Comparison of ENCODE assay signal across 8 cellular contexts in genomic region chr14:45253754-45254300, GRCh38. TPM values are rescaled to one million over a fixed set of nuclear protein-coding genes. Genes with fewer than 3 reads are reported as not detected.
DNase-seq lines count a peak whose midpoint lies in the region; ATAC-seq and TF ChIP-seq lines count a peak whose summit lies in the region.

No MANE protein-coding gene starts in this region.

- TF ChIP-seq EP300 in gastroesophageal sphincter (IDR thresholded peaks at IDR 0.05): no peak

- POLR2A ChIA-PET in activated CD8-positive, alpha-beta T cell treated with anti-CD3 and anti-CD28 coated beads for 36 hours (lab: Charles Lee): interaction anchor here (0.6 to 2.7 kb wide), 5 partner anchors 30 to 1701 kb away, joined by 3 to 7 read pairs (median 3); partner anchors contain the start of gene FKBP3

- peaks cover 31% of the 10 kb centered on the region for H3K4me1 Mint-ChIP-seq in activated naive CD4-positive, alpha-beta T cell treated with anti-CD3 and anti-CD28 coated beads, Interleukin-2, amount 10 ng/mL, durations not matched to agents 7 days and 5 days
- peaks cover 24% of the 10 kb centered on the region for H3K4me1 Mint-ChIP-seq in activated CD8-positive, alpha-beta T cell treated with anti-CD3 and anti-CD28 coated beads for 36 hours (ENCODE audit: low read depth)

- H3K27ac ChIP-seq in gastroesophageal sphincter (peak overlapping the region; percentile 70 to 92 (median 91)), parathyroid adenoma (peak overlapping the region; percentile 90)

- peak overlapping the region; percentile 90 for H3K4me3 Mint-ChIP-seq in activated naive CD4-positive, alpha-beta T cell treated with anti-CD3 and anti-CD28 coated beads, Interleukin-2, amount 10 ng/mL, durations not matched to agents 7 days and 5 days
- peak overlapping the region; percentile 91 for H3K4me3 Mint-ChIP-seq in activated CD8-positive, alpha-beta T cell treated with anti-CD3 and anti-CD28 coated beads for 36 hours

- CTCF ChIA-PET in activated naive CD4-positive, alpha-beta T cell treated with anti-CD3 and anti-CD28 coated beads, Interleukin-2, amount 10 ng/mL, durations not matched to agents 7 days and 5 days (lab: Charles Lee): interaction anchor here (1.0 to 2.2 kb wide), 3 partner anchors 23 to 292 kb away, joined by 4 to 7 read pairs (median 5); partner anchors contain the start of genes FANCM, KLHL28 and TOGARAM1
- CTCF ChIA-PET in activated CD8-positive, alpha-beta T cell treated with anti-CD3 and anti-CD28 coated beads for 36 hours (lab: Charles Lee): interaction anchor here (0.7 to 4.0 kb wide), 9 partner anchors 8 to 60 kb away, joined by 3 to 20 read pairs (median 4); no protein-coding TSS in a partner anchor

- no peak for ATAC-seq in activated CD8-positive, alpha-beta T cell treated with anti-CD3 and anti-CD28 coated beads for 36 hours
- ATAC-seq in gastroesophageal sphincter: peak; percentile 52

- peak overlapping the region; percentile 94 for H3K4me2 ChIP-seq in parathyroid adenoma (ENCODE audit: low read length)

- intact Hi-C loops in activated CD8-positive, alpha-beta T cell treated with anti-CD3 and anti-CD28 coated beads for 36 hours (cut with micrococcal nuclease): loop anchor here (5.0 to 10.0 kb wide), 3 partner anchors 117 to 359 kb away; partner anchors contain the start of genes FANCM, KLHL28 and TOGARAM1

- DNase-seq in activated naive CD4-positive, alpha-beta T cell treated with anti-CD3 and anti-CD28 coated beads, Interleukin-2, amount 10 ng/mL, durations not matched to agents 7 days and 5 days: no peak
- DNase-seq in activated naive CD4-positive, alpha-beta T cell treated with Interleukin-2 at 50 U/mL for 16 hours: no peak
- peak; percentile 12 for DNase-seq in activated CD8-positive, alpha-beta T cell treated with anti-CD3 and anti-CD28 coated beads for 36 hours
- no peak for DNase-seq in NCI-H774 (lab: John Stamatoyannopoulos, UW)
- DNase-seq in UCSD-AML1 (lab: John Stamatoyannopoulos, UW; ENCODE audit: unreplicated experiment): no peak
- no peak for DNase-seq in NCI-H524 (lab: John Stamatoyannopoulos, UW)

- 61 to 70% methylated on average over 9 to 16 of the region's 23 CpGs for WGBS in gastroesophageal sphincter (ENCODE audit: low coverage in 1 of 2), 2 donors

- no peak for TF ChIP-seq CTCF in activated CD8-positive, alpha-beta T cell treated with anti-CD3 and anti-CD28 coated beads for 36 hours (IDR thresholded peaks at IDR 0.05)
- TF ChIP-seq CTCF in gastroesophageal sphincter (IDR thresholded peaks at IDR 0.05): no peak
- TF ChIP-seq CTCF in parathyroid adenoma (IDR thresholded peaks at IDR 0.05): no peak

- H3K4me1 ChIP-seq in gastroesophageal sphincter: peaks cover 0 to 42% (median 0%) of the 10 kb centered on the region in 3 donors
- no peaks in the 10 kb centered on the region for H3K4me1 ChIP-seq in parathyroid adenoma

- no peaks in the 10 kb centered on the region for H3K36me3 ChIP-seq in gastroesophageal sphincter
- H3K36me3 ChIP-seq in parathyroid adenoma (ENCODE audit: control insufficient read depth, insufficient read depth, low read length): no peaks in the 10 kb centered on the region

- peak overlapping the region; percentile 99 for H3K27ac Mint-ChIP-seq in activated naive CD4-positive, alpha-beta T cell treated with anti-CD3 and anti-CD28 coated beads, Interleukin-2, amount 10 ng/mL, durations not matched to agents 7 days and 5 days
- H3K27ac Mint-ChIP-seq in activated CD8-positive, alpha-beta T cell treated with anti-CD3 and anti-CD28 coated beads for 36 hours: peak overlapping the region; percentile 96

- H3K36me3 Mint-ChIP-seq in activated naive CD4-positive, alpha-beta T cell treated with anti-CD3 and anti-CD28 coated beads, Interleukin-2, amount 10 ng/mL, durations not matched to agents 7 days and 5 days: peaks cover 27% of the 10 kb centered on the region
- peaks cover 15% of the 10 kb centered on the region for H3K36me3 Mint-ChIP-seq in activated CD8-positive, alpha-beta T cell treated with anti-CD3 and anti-CD28 coated beads for 36 hours (ENCODE audit: low read depth)

- H3K9me3 ChIP-seq in gastroesophageal sphincter (peaks cover 0 to 12% (median 0%) of the 10 kb centered on the region in 3 donors), parathyroid adenoma (ENCODE audit: control insufficient read depth, low read length) (no peaks in the 10 kb centered on the region)

- H3K79me2 ChIP-seq in parathyroid adenoma: no peaks in the 10 kb centered on the region

- H3K27me3 ChIP-seq in gastroesophageal sphincter (no peaks in the 10 kb centered on the region), parathyroid adenoma (ENCODE audit: control insufficient read depth, insufficient read depth, low read length) (no peaks in the 10 kb centered on the region)

- peak overlapping the region; percentile 46 for H3K9ac ChIP-seq in parathyroid adenoma

- H3K27me3 Mint-ChIP-seq in activated naive CD4-positive, alpha-beta T cell treated with anti-CD3 and anti-CD28 coated beads, Interleukin-2, amount 10 ng/mL, durations not matched to agents 7 days and 5 days: peaks cover 33% of the 10 kb centered on the region
- no peaks in the 10 kb centered on the region for H3K27me3 Mint-ChIP-seq in activated CD8-positive, alpha-beta T cell treated with anti-CD3 and anti-CD28 coated beads for 36 hours

- peak overlapping the region; percentile 99 for H2AFZ ChIP-seq in parathyroid adenoma

- peaks cover 17% of the 10 kb centered on the region for H3K9me3 Mint-ChIP-seq in activated naive CD4-positive, alpha-beta T cell treated with anti-CD3 and anti-CD28 coated beads, Interleukin-2, amount 10 ng/mL, durations not matched to agents 7 days and 5 days
- H3K9me3 Mint-ChIP-seq in activated CD8-positive, alpha-beta T cell treated with anti-CD3 and anti-CD28 coated beads for 36 hours: peaks cover 17% of the 10 kb centered on the region

- H3K4me3 ChIP-seq in gastroesophageal sphincter (peak overlapping the region; percentile 51 to 65), parathyroid adenoma (ENCODE audit: low read depth, low read length) (peak overlapping the region; percentile 81)

- no peak for TF ChIP-seq POLR2A in gastroesophageal sphincter (IDR thresholded peaks at IDR 0.05)

RNA-seq across cellular contexts. Expression of gene MIS18BP1, which starts 0.8 kb away (rescaled TPM):
- 10 to 100 TPM; 51.0 to 55.8 TPM for total RNA-seq in activated CD8-positive, alpha-beta T cell treated with anti-CD3 and anti-CD28 coated beads for 36 hours
- 10 to 100 TPM; 15.3 to 32.2 (median 17.5) TPM for total RNA-seq in gastroesophageal sphincter
